Comparison of ENCODE assay signal across 2 cellular contexts in the genomic region with DNA sequence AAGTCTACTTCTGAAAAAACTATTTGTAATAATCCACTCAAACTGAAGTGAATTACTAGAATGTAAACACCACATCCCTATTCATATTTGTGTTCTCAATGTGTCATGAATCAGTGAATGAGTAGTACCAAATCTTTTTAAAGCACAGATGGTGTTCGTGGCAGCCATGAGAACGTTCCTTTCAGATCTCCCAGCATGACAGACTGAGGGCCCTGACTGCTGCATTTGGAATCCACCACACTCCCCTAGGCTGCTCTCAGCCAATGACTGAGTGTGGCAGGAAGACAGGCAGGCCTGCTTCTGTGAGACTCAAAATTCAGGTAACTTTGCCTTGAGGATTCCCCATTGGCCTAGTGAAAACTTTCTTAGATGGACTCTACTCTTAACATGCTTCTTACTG.
TF ChIP-seq lines count a peak whose summit lies in the region.

No MANE protein-coding gene starts in this region.

TF ChIP-seq in HCT116, 20 proteins besides CTCF, POLR2A, EP300 and RAD21:
- TF ChIP-seq, protein P1, sequence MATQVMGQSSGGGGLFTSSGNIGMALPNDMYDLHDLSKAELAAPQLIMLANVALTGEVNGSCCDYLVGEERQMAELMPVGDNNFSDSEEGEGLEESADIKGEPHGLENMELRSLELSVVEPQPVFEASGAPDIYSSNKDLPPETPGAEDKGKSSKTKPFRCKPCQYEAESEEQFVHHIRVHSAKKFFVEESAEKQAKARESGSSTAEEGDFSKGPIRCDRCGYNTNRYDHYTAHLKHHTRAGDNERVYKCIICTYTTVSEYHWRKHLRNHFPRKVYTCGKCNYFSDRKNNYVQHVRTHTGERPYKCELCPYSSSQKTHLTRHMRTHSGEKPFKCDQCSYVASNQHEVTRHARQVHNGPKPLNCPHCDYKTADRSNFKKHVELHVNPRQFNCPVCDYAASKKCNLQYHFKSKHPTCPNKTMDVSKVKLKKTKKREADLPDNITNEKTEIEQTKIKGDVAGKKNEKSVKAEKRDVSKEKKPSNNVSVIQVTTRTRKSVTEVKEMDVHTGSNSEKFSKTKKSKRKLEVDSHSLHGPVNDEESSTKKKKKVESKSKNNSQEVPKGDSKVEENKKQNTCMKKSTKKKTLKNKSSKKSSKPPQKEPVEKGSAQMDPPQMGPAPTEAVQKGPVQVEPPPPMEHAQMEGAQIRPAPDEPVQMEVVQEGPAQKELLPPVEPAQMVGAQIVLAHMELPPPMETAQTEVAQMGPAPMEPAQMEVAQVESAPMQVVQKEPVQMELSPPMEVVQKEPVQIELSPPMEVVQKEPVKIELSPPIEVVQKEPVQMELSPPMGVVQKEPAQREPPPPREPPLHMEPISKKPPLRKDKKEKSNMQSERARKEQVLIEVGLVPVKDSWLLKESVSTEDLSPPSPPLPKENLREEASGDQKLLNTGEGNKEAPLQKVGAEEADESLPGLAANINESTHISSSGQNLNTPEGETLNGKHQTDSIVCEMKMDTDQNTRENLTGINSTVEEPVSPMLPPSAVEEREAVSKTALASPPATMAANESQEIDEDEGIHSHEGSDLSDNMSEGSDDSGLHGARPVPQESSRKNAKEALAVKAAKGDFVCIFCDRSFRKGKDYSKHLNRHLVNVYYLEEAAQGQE (IDR thresholded peaks at IDR 0.05; ENCODE audit: low read depth), result no peak
- TF ChIP-seq, protein P2, sequence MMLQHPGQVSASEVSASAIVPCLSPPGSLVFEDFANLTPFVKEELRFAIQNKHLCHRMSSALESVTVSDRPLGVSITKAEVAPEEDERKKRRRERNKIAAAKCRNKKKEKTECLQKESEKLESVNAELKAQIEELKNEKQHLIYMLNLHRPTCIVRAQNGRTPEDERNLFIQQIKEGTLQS (IDR thresholded peaks at IDR 0.05), result no peak
- TF ChIP-seq, protein P3, sequence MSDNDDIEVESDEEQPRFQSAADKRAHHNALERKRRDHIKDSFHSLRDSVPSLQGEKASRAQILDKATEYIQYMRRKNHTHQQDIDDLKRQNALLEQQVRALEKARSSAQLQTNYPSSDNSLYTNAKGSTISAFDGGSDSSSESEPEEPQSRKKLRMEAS (IDR thresholded peaks at IDR 0.05), result no peak
- TF ChIP-seq SRF (IDR thresholded peaks at IDR 0.05; ENCODE audit: low read depth), result no peak
- no peak for TF ChIP-seq EZH2 (IDR thresholded peaks at IDR 0.05)
- TF ChIP-seq EZH2phosphoT487 (IDR thresholded peaks at IDR 0.05; ENCODE audit: borderline replicate concordance), result no peak
- TF ChIP-seq YY1 (IDR thresholded peaks at IDR 0.05; ENCODE audit: extremely low read depth, insufficient replicate concordance, low read depth, low read length), result no peak
- TF ChIP-seq, protein P4, sequence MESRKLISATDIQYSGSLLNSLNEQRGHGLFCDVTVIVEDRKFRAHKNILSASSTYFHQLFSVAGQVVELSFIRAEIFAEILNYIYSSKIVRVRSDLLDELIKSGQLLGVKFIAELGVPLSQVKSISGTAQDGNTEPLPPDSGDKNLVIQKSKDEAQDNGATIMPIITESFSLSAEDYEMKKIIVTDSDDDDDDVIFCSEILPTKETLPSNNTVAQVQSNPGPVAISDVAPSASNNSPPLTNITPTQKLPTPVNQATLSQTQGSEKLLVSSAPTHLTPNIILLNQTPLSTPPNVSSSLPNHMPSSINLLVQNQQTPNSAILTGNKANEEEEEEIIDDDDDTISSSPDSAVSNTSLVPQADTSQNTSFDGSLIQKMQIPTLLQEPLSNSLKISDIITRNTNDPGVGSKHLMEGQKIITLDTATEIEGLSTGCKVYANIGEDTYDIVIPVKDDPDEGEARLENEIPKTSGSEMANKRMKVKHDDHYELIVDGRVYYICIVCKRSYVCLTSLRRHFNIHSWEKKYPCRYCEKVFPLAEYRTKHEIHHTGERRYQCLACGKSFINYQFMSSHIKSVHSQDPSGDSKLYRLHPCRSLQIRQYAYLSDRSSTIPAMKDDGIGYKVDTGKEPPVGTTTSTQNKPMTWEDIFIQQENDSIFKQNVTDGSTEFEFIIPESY (IDR thresholded peaks at IDR 0.05; ENCODE audit: extremely low read depth, insufficient replicate concordance, low read length), result no peak
- TF ChIP-seq FOSL1 (IDR thresholded peaks at IDR 0.05; ENCODE audit: low read depth), result no peak
- TF ChIP-seq ZNF274 (IDR thresholded peaks at IDR 0.05; ENCODE audit: low read depth, low read length), result no peak

TF ChIP-seq in endothelial cell of umbilical vein, 7 proteins besides CTCF, POLR2A, EP300 and RAD21:
- TF ChIP-seq MYC (IDR thresholded peaks at IDR 0.05; ENCODE audit: low read depth, low read length), result no peak
- TF ChIP-seq, protein P3 (IDR thresholded peaks at IDR 0.05; ENCODE audit: insufficient read depth, insufficient read length), result no peak
- TF ChIP-seq JUN (IDR thresholded peaks at IDR 0.05; ENCODE audit: borderline replicate concordance, insufficient read depth, insufficient read length, low read depth), result no peak
- no peak for TF ChIP-seq EZH2 (IDR thresholded peaks at IDR 0.05; ENCODE audit: borderline replicate concordance, low read depth, low read length, severe bottlenecking)
- TF ChIP-seq POLR2AphosphoS5 (IDR thresholded peaks at IDR 0.05; ENCODE audit: insufficient read depth, low read depth, low read length), result no peak
- no peak for TF ChIP-seq FOS (IDR thresholded peaks at IDR 0.05; ENCODE audit: borderline replicate concordance, insufficient read depth, low read length)
- no peak for TF ChIP-seq GATA2 (IDR thresholded peaks at IDR 0.05; ENCODE audit: insufficient read depth, insufficient read length, low read depth, low read length)
